1 cellular context compared by ENCODE assay signal in the genomic region with DNA sequence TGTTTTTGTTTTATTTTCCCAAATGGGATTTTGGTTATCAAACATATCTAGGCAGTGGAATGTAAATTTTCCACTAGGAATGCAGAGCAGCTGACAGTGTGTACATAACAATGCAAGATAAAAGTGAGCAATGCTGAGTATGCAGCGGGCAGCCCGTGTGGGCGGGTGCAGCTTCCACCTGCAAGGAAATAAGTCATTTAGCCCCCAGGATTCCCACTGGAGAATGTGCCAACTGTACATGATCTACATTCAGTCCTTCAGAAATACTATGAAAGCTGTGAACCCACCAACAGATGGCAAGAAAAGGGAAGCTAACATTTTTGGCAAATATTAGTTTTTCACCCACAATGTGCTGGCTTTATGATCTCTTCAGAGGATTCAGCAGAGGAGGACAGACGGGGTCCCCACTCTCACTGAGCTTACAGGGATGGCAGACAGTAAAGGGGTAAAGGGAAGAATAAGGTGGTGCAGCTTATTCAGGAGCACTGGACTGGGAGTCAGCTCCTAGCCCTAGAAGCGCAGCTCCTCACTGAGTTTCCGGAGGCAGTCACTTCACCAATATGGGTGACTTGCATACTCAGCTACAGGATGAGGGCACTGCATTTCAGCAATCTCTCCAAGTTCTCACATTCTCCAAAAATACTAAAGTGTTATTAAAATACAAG.
A peak's percentile ranks its signal among the peaks of the same experiment; 100 is the strongest.
TF ChIP-seq lines count a peak whose summit lies in the region.

No MANE protein-coding gene starts in this region.

TF ChIP-seq in HepG2, 621 proteins besides CTCF, POLR2A, EP300 and RAD21 (continued from another document and continues in another):
- TF ChIP-seq, protein P1, sequence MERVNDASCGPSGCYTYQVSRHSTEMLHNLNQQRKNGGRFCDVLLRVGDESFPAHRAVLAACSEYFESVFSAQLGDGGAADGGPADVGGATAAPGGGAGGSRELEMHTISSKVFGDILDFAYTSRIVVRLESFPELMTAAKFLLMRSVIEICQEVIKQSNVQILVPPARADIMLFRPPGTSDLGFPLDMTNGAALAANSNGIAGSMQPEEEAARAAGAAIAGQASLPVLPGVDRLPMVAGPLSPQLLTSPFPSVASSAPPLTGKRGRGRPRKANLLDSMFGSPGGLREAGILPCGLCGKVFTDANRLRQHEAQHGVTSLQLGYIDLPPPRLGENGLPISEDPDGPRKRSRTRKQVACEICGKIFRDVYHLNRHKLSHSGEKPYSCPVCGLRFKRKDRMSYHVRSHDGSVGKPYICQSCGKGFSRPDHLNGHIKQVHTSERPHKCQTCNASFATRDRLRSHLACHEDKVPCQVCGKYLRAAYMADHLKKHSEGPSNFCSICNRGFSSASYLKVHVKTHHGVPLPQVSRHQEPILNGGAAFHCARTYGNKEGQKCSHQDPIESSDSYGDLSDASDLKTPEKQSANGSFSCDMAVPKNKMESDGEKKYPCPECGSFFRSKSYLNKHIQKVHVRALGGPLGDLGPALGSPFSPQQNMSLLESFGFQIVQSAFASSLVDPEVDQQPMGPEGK (CRISPR knock-in tag; IDR thresholded peaks at IDR 0.05), result peak; percentile 96
- no peak for TF ChIP-seq ZFAT (CRISPR knock-in tag; conservative IDR thresholded peaks at IDR 0.05)
- no peak for TF ChIP-seq ZFP36L2 (CRISPR knock-in tag; IDR thresholded peaks at IDR 0.05)
- no peak for TF ChIP-seq ZNF367 (CRISPR knock-in tag; IDR thresholded peaks at IDR 0.05; ENCODE audit: borderline replicate concordance)
- TF ChIP-seq ZNF205 (CRISPR knock-in tag; IDR thresholded peaks at IDR 0.05), result peak; percentile 79
- TF ChIP-seq, protein P2, sequence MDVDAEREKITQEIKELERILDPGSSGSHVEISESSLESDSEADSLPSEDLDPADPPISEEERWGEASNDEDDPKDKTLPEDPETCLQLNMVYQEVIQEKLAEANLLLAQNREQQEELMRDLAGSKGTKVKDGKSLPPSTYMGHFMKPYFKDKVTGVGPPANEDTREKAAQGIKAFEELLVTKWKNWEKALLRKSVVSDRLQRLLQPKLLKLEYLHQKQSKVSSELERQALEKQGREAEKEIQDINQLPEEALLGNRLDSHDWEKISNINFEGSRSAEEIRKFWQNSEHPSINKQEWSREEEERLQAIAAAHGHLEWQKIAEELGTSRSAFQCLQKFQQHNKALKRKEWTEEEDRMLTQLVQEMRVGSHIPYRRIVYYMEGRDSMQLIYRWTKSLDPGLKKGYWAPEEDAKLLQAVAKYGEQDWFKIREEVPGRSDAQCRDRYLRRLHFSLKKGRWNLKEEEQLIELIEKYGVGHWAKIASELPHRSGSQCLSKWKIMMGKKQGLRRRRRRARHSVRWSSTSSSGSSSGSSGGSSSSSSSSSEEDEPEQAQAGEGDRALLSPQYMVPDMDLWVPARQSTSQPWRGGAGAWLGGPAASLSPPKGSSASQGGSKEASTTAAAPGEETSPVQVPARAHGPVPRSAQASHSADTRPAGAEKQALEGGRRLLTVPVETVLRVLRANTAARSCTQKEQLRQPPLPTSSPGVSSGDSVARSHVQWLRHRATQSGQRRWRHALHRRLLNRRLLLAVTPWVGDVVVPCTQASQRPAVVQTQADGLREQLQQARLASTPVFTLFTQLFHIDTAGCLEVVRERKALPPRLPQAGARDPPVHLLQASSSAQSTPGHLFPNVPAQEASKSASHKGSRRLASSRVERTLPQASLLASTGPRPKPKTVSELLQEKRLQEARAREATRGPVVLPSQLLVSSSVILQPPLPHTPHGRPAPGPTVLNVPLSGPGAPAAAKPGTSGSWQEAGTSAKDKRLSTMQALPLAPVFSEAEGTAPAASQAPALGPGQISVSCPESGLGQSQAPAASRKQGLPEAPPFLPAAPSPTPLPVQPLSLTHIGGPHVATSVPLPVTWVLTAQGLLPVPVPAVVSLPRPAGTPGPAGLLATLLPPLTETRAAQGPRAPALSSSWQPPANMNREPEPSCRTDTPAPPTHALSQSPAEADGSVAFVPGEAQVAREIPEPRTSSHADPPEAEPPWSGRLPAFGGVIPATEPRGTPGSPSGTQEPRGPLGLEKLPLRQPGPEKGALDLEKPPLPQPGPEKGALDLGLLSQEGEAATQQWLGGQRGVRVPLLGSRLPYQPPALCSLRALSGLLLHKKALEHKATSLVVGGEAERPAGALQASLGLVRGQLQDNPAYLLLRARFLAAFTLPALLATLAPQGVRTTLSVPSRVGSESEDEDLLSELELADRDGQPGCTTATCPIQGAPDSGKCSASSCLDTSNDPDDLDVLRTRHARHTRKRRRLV (CRISPR knock-in tag; IDR thresholded peaks at IDR 0.05), result 0 out of 2 replicates have a peak, but pooled peaks have one; percentile 45
- TF ChIP-seq ZNF256 (CRISPR knock-in tag; conservative IDR thresholded peaks at IDR 0.05), result no peak
- peak; percentile 26; the same call in 1 of the 2 replicates for TF ChIP-seq ZNF335 (CRISPR knock-in tag; IDR thresholded peaks at IDR 0.05)
- no peak for TF ChIP-seq CENPT (CRISPR knock-in tag; IDR thresholded peaks at IDR 0.05; ENCODE audit: low read depth)
- no peak; the same call in 1 of the 2 replicates for TF ChIP-seq ZNF629 (CRISPR knock-in tag; conservative IDR thresholded peaks at IDR 0.05)
- peak; percentile 86; the same call in 1 of the 2 replicates for TF ChIP-seq TARDBP (CRISPR knock-in tag; IDR thresholded peaks at IDR 0.05)
- TF ChIP-seq, protein P3, sequence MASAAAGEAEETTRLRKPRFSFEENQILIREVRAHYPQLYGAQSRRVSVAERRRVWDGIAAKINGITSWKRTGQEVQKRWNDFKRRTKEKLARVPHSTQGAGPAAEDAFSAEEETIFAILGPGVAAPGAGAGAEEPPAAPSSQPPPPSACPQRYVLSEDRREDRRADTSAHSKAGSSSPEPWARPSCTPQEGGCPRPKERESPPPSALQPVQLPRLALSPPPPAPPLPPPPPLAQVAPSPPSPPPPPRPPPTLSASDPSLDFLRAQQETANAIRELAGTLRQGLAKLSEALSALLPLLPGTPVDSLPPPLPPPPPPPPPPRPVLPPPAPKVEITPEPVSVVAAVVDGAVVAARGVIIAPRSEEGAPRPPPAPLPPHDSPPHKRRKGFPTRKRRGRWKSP (CRISPR knock-in tag; IDR thresholded peaks at IDR 0.05), result peak; percentile 22; the same call in 1 of the 2 replicates
- no peak for TF ChIP-seq KLF13 (CRISPR knock-in tag; IDR thresholded peaks at IDR 0.05)
- TF ChIP-seq, protein P4, sequence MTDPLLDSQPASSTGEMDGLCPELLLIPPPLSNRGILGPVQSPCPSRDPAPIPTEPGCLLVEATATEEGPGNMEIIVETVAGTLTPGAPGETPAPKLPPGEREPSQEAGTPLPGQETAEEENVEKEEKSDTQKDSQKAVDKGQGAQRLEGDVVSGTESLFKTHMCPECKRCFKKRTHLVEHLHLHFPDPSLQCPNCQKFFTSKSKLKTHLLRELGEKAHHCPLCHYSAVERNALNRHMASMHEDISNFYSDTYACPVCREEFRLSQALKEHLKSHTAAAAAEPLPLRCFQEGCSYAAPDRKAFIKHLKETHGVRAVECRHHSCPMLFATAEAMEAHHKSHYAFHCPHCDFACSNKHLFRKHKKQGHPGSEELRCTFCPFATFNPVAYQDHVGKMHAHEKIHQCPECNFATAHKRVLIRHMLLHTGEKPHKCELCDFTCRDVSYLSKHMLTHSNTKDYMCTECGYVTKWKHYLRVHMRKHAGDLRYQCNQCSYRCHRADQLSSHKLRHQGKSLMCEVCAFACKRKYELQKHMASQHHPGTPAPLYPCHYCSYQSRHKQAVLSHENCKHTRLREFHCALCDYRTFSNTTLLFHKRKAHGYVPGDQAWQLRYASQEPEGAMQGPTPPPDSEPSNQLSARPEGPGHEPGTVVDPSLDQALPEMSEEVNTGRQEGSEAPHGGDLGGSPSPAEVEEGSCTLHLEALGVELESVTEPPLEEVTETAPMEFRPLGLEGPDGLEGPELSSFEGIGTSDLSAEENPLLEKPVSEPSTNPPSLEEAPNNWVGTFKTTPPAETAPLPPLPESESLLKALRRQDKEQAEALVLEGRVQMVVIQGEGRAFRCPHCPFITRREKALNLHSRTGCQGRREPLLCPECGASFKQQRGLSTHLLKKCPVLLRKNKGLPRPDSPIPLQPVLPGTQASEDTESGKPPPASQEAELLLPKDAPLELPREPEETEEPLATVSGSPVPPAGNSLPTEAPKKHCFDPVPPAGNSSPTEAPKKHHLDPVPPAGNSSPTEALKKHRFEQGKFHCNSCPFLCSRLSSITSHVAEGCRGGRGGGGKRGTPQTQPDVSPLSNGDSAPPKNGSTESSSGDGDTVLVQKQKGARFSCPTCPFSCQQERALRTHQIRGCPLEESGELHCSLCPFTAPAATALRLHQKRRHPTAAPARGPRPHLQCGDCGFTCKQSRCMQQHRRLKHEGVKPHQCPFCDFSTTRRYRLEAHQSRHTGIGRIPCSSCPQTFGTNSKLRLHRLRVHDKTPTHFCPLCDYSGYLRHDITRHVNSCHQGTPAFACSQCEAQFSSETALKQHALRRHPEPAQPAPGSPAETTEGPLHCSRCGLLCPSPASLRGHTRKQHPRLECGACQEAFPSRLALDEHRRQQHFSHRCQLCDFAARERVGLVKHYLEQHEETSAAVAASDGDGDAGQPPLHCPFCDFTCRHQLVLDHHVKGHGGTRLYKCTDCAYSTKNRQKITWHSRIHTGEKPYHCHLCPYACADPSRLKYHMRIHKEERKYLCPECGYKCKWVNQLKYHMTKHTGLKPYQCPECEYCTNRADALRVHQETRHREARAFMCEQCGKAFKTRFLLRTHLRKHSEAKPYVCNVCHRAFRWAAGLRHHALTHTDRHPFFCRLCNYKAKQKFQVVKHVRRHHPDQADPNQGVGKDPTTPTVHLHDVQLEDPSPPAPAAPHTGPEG (CRISPR knock-in tag; IDR thresholded peaks at IDR 0.05), result peak; percentile 82; the same call in 1 of the 2 replicates
- TF ChIP-seq, protein P5, sequence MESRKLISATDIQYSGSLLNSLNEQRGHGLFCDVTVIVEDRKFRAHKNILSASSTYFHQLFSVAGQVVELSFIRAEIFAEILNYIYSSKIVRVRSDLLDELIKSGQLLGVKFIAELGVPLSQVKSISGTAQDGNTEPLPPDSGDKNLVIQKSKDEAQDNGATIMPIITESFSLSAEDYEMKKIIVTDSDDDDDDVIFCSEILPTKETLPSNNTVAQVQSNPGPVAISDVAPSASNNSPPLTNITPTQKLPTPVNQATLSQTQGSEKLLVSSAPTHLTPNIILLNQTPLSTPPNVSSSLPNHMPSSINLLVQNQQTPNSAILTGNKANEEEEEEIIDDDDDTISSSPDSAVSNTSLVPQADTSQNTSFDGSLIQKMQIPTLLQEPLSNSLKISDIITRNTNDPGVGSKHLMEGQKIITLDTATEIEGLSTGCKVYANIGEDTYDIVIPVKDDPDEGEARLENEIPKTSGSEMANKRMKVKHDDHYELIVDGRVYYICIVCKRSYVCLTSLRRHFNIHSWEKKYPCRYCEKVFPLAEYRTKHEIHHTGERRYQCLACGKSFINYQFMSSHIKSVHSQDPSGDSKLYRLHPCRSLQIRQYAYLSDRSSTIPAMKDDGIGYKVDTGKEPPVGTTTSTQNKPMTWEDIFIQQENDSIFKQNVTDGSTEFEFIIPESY (CRISPR knock-in tag; IDR thresholded peaks at IDR 0.05), result 0 out of 2 replicates have a peak, but pooled peaks have one; percentile 10
- TF ChIP-seq, protein P6, sequence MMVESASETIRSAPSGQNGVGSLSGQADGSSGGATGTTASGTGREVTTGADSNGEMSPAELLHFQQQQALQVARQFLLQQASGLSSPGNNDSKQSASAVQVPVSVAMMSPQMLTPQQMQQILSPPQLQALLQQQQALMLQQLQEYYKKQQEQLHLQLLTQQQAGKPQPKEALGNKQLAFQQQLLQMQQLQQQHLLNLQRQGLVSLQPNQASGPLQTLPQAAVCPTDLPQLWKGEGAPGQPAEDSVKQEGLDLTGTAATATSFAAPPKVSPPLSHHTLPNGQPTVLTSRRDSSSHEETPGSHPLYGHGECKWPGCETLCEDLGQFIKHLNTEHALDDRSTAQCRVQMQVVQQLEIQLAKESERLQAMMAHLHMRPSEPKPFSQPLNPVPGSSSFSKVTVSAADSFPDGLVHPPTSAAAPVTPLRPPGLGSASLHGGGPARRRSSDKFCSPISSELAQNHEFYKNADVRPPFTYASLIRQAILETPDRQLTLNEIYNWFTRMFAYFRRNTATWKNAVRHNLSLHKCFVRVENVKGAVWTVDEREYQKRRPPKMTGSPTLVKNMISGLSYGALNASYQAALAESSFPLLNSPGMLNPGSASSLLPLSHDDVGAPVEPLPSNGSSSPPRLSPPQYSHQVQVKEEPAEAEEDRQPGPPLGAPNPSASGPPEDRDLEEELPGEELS (CRISPR knock-in tag; IDR thresholded peaks at IDR 0.05), result peak; percentile 93
- TF ChIP-seq RFXAP (CRISPR knock-in tag; IDR thresholded peaks at IDR 0.05; ENCODE audit: borderline replicate concordance), result peak; percentile 60; the same call in 1 of the 2 replicates
